18 cellular contexts compared by ENCODE assay signal in the genomic region with DNA sequence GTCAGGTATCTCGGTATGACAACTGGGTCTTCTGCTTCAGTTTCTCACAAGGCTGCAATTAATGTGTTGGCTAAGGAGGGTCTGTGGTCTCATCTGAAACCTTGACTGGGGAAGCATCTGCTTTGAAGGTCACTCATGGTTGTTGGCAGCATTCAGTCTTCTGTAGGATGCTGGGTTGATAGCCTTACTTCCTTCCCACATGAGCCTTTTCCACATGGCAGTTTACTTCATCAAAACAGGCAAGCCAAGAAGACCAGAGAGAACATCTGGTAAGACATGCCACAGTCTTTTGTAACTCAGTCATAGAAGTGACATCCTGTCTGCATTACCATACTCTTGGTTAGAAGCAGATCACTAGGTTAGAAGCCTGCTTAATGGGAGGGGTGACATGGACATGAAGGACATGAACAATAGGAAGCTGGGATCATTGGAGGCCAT. TPM values are rescaled to one million over a fixed set of nuclear protein-coding genes. Genes with fewer than 3 reads are reported as not detected.
A peak's percentile ranks its signal among the peaks of the same experiment; 100 is the strongest.
DNase-seq lines count a peak whose midpoint lies in the region; ATAC-seq and TF ChIP-seq lines count a peak whose summit lies in the region.
"Had no signal": no experiment of that assay in that cellular context is flagged by ENCODE, and none has a peak within 500 bp of the region (broad histone marks: within the 10 kb centered on the region; RNA-seq: fewer than 3 reads in every experiment).

No MANE protein-coding gene starts in this region.

- no peaks in the 10 kb centered on the region for H3K27me3 Mint-ChIP-seq in activated naive CD8-positive, alpha-beta T cell treated with anti-CD3 and anti-CD28 coated beads, Interleukin-2, amount 50 U/mL, for 24 hours
- H3K27me3 Mint-ChIP-seq in activated naive CD8-positive, alpha-beta T cell treated with anti-CD3 and anti-CD28 coated beads for 36 hours, result no peaks in the 10 kb centered on the region
- no peaks in the 10 kb centered on the region for H3K27me3 Mint-ChIP-seq in effector memory CD8-positive, alpha-beta T cell
- H3K27me3 Mint-ChIP-seq in mesothelial cell of epicardium (ENCODE audit: low read depth), result no peaks in the 10 kb centered on the region

- H3K9me3 Mint-ChIP-seq in activated naive CD8-positive, alpha-beta T cell treated with anti-CD3 and anti-CD28 coated beads, Interleukin-2, amount 50 U/mL, for 24 hours, result peaks cover 4% of the 10 kb centered on the region
- H3K9me3 Mint-ChIP-seq in activated naive CD8-positive, alpha-beta T cell treated with anti-CD3 and anti-CD28 coated beads for 36 hours, result no peaks in the 10 kb centered on the region
- no peaks in the 10 kb centered on the region for H3K9me3 Mint-ChIP-seq in effector memory CD8-positive, alpha-beta T cell
- H3K9me3 Mint-ChIP-seq in mesothelial cell of epicardium, result peaks cover 3% of the 10 kb centered on the region

- H3K4me3 Mint-ChIP-seq in activated naive CD8-positive, alpha-beta T cell treated with anti-CD3 and anti-CD28 coated beads, Interleukin-2, amount 50 U/mL, for 24 hours, result no peak overlapping the region
- no peak overlapping the region for H3K4me3 Mint-ChIP-seq in activated naive CD8-positive, alpha-beta T cell treated with anti-CD3 and anti-CD28 coated beads for 36 hours
- peak overlapping the region in 1 of 2 donors; percentile 90 for H3K4me3 Mint-ChIP-seq in effector memory CD8-positive, alpha-beta T cell
- no peak overlapping the region for H3K4me3 Mint-ChIP-seq in mesothelial cell of epicardium

- peaks cover 10% of the 10 kb centered on the region for H3K36me3 Mint-ChIP-seq in activated naive CD8-positive, alpha-beta T cell treated with anti-CD3 and anti-CD28 coated beads, Interleukin-2, amount 50 U/mL, for 24 hours (ENCODE audit: low read depth)
- H3K36me3 Mint-ChIP-seq in activated naive CD8-positive, alpha-beta T cell treated with anti-CD3 and anti-CD28 coated beads for 36 hours, result peaks cover 22% of the 10 kb centered on the region
- H3K36me3 Mint-ChIP-seq in effector memory CD8-positive, alpha-beta T cell (ENCODE audit: insufficient read depth), result peaks cover 11% of the 10 kb centered on the region
- H3K36me3 Mint-ChIP-seq in mesothelial cell of epicardium, result peaks cover 6% of the 10 kb centered on the region

- peak; percentile 7 for ATAC-seq in activated naive CD8-positive, alpha-beta T cell treated with anti-CD3 and anti-CD28 coated beads, Interleukin-2, amount 50 U/mL, for 24 hours
- ATAC-seq in effector memory CD8-positive, alpha-beta T cell (replicated peaks), result peak; percentile 44
- no peak for ATAC-seq in HG03520 (IDR thresholded peaks at IDR 0.05; ENCODE audit: unreplicated experiment)
- ATAC-seq: A549 had no signal

- no peak overlapping the region for H3K27ac Mint-ChIP-seq in activated naive CD8-positive, alpha-beta T cell treated with anti-CD3 and anti-CD28 coated beads, Interleukin-2, amount 50 U/mL, for 24 hours
- H3K27ac Mint-ChIP-seq in activated naive CD8-positive, alpha-beta T cell treated with anti-CD3 and anti-CD28 coated beads for 36 hours, result no peak overlapping the region
- peak overlapping the region; percentile 85 to 91 for H3K27ac Mint-ChIP-seq in effector memory CD8-positive, alpha-beta T cell
- no peak overlapping the region for H3K27ac Mint-ChIP-seq in mesothelial cell of epicardium

- peaks cover 25% of the 10 kb centered on the region for H3K4me1 Mint-ChIP-seq in activated naive CD8-positive, alpha-beta T cell treated with anti-CD3 and anti-CD28 coated beads, Interleukin-2, amount 50 U/mL, for 24 hours
- H3K4me1 Mint-ChIP-seq in activated naive CD8-positive, alpha-beta T cell treated with anti-CD3 and anti-CD28 coated beads for 36 hours, result peaks cover 24% of the 10 kb centered on the region
- peaks cover 28 to 31% of the 10 kb centered on the region in 2 donors for H3K4me1 Mint-ChIP-seq in effector memory CD8-positive, alpha-beta T cell (ENCODE audit: low read depth in 2 of 2)
- H3K4me1 Mint-ChIP-seq in mesothelial cell of epicardium, result peaks cover 7% of the 10 kb centered on the region

- no peak overlapping the region for H3K4me3 ChIP-seq in Jurkat, Clone E6-1 (ENCODE audit: low read length)
- H3K4me3 ChIP-seq: A549, BLaER1, SK-N-MC had no signal

- no peak for TF ChIP-seq CTCF in mesothelial cell of epicardium (IDR thresholded peaks at IDR 0.05; ENCODE audit: unreplicated experiment)

- DNase-seq in activated naive CD8-positive, alpha-beta T cell treated with anti-CD3 and anti-CD28 coated beads, Interleukin-2, amount 50 U/mL, for 24 hours, result no peak
- DNase-seq in activated naive CD8-positive, alpha-beta T cell treated with anti-CD3 and anti-CD28 coated beads for 36 hours, result no peak
- DNase-seq in Jurkat, Clone E6-1 (ENCODE audit: low read depth, low spot score), result peak; percentile 55
- peak in 1 of 3 experiments; percentile 1 for DNase-seq in effector memory CD8-positive, alpha-beta T cell
- no peak for DNase-seq in NCI-H446 (lab: John Stamatoyannopoulos, UW)
- no peak for DNase-seq in cerebellar cortex (ENCODE audit: low spot score)
- no peak for DNase-seq in mesothelial cell of epicardium (ENCODE audit: low spot score in 2 of 2, unreplicated experiment in 2 of 2)
- DNase-seq: DMS79 treated with DMSO at 0.1 percent for 48 hours, GOT3, NCI-H1092 treated with DMSO at 0.1 percent for 48 hours, NCI-H2081 treated with DMSO at 0.1 percent for 48 hours, NCI-H510A, NCI-H748 treated with DMSO at 0.1 percent for 48 hours, SHP77 had no signal

RNA-seq across cellular contexts. Expression of gene CMC1, which starts 49.5 kb away (rescaled TPM):
- total RNA-seq in activated naive CD8-positive, alpha-beta T cell treated with anti-CD3 and anti-CD28 coated beads for 36 hours, result 10 to 100 TPM; 23.2 to 23.7 TPM
- polyA plus RNA-seq in Jurkat, Clone E6-1 (2012; ENCODE audit: insufficient read depth, insufficient read length), result 69.9 TPM
- 12.1 to 15.9 TPM (median 13.4 TPM) in 3 replicates for total RNA-seq in mesothelial cell of epicardium

RNA-seq across cellular contexts. Expression of gene ZCWPW2, which starts 57.6 kb away (rescaled TPM):
- total RNA-seq in activated naive CD8-positive, alpha-beta T cell treated with anti-CD3 and anti-CD28 coated beads for 36 hours, result under 1 TPM; 0.19 to 0.32 TPM
- polyA plus RNA-seq in Jurkat, Clone E6-1 (2012; ENCODE audit: insufficient read depth, insufficient read length), result 0.85 TPM
- total RNA-seq in mesothelial cell of epicardium, result 1.3 to 1.5 TPM (median 1.4 TPM) in 3 replicates

RNA-seq across cellular contexts. Expression of gene AZI2, which starts 57.7 kb away (rescaled TPM):
- 10 to 100 TPM; 38.3 to 42.0 TPM for total RNA-seq in activated naive CD8-positive, alpha-beta T cell treated with anti-CD3 and anti-CD28 coated beads for 36 hours
- 63.3 TPM for polyA plus RNA-seq in Jurkat, Clone E6-1 (2012; ENCODE audit: insufficient read depth, insufficient read length)
- total RNA-seq in mesothelial cell of epicardium, result 63.8 to 64.4 TPM (median 63.9 TPM) in 3 replicates

Comparison
In these comparisons a context has a peak if more than half of its experiments do, and no peak if none do; other contexts are left out.
1. H3K27ac Mint-ChIP-seq: peak in effector memory CD8-positive, alpha-beta T cell (2 of 2); none in activated naive CD8-positive, alpha-beta T cell treated with anti-CD3 and anti-CD28 coated beads, Interleukin-2, amount 50 U/mL, for 24 hours (single experiment), activated naive CD8-positive, alpha-beta T cell treated with anti-CD3 and anti-CD28 coated beads for 36 hours (single experiment) and mesothelial cell of epicardium (single experiment).